In the genomic region with DNA sequence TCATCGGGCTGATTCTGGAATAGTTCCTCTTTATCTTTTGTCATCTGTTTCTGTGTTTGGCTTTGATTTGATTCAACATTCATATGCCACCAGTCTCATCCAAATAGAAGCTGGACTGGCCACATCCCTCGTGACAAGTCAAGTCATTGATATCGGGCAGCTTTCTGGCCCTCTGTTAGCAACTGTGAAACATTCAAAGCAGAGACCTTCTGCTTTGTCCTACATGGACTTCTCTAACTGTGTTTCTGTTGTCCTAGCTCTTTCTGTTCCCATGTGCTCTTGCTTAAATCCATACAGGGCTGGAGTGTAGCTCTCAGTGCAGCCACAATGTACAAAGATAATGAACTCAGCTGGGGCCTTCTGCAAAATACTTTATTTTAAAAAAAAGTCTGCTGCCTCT, we compare ENCODE assay signal across 20 cellular contexts.
A peak's percentile ranks its signal among the peaks of the same experiment; 100 is the strongest.
DNase-seq lines count a peak whose midpoint lies in the region; ATAC-seq, FAIRE-seq and TF ChIP-seq lines count a peak whose summit lies in the region.
"Had no signal": no experiment of that assay in that cellular context is flagged by ENCODE, and none has a peak within 500 bp of the region (broad histone marks: within the 10 kb centered on the region; RNA-seq: fewer than 3 reads in every experiment).

No MANE protein-coding gene starts in this region.

- no TSS peak for BruUV-seq in OCI-LY7 (replicated peaks; lab: Mats Ljungman, UMichigan)

- H2BK15ac ChIP-seq in mesendoderm (replicated peaks; ENCODE audit: low read depth) = no peak overlapping the region

- no peak overlapping the region for H4K5ac ChIP-seq in mesendoderm (ENCODE audit: low read length)

- TF ChIP-seq CTCF in transverse colon (IDR thresholded peaks at IDR 0.05) (no peak), OCI-LY7 (conservative IDR thresholded peaks at IDR 0.05; ENCODE audit: low read length) (no peak)

- POLR2A ChIA-PET in OCI-LY7 (lab: Charles Lee) = interaction anchor here (0.6 kb wide), 1 partner anchor 159 kb away, joined by 3 read pairs; no protein-coding TSS in a partner anchor

- H3K27me3 ChIP-seq in right cardiac atrium (ENCODE audit: control insufficient read depth, insufficient read depth) = no peaks in the 10 kb centered on the region
- H3K27me3 ChIP-seq in transverse colon = no peaks in the 10 kb centered on the region
- H3K27me3 ChIP-seq in mesendoderm (ENCODE audit: insufficient read depth, low read length, poor library complexity) = no peaks in the 10 kb centered on the region
- H3K27me3 ChIP-seq: BLaER1 treated with 17β-estradiol and CSF1 and Interleukin-3, amounts not matched to agents 10 nM and 100 nM; Peyer's patch had no signal

- DNase-seq in left ventricle myocardium superior = no peak
- no peak for DNase-seq in right cardiac atrium
- DNase-seq in midbrain (lab: John Stamatoyannopoulos, UW) = peak; percentile 2
- DNase-seq in transverse colon = no peak
- DNase-seq in OCI-LY7 (ENCODE audit: low spot score) = no peak
- DNase-seq in mesendoderm = no peak
- DNase-seq: NCI-H1436, NCI-H2081, NCI-H446 treated with DMSO at 0.1 percent for 48 hours, Peyer's patch had no signal

- H2BK120ac ChIP-seq in mesendoderm (ENCODE audit: low read depth, low read length) = no peak overlapping the region

- no peak for TF ChIP-seq EP300 in transverse colon (IDR thresholded peaks at IDR 0.05; ENCODE audit: low read depth)

- H3K4me1 ChIP-seq in right cardiac atrium (ENCODE audit: control insufficient read depth, insufficient read depth, low read length) (no peaks in the 10 kb centered on the region), transverse colon (no peaks in the 10 kb centered on the region), OCI-LY7 (ENCODE audit: insufficient read depth, low read length, poor library complexity, severe bottlenecking) (no peaks in the 10 kb centered on the region), mesendoderm (ENCODE audit: control insufficient read depth, low read depth, low read length) (no peaks in the 10 kb centered on the region)
- H3K4me1 ChIP-seq: Peyer's patch had no signal

- H2AK5ac ChIP-seq in mesendoderm (ENCODE audit: low read length) = no peak overlapping the region

- no peak for TF ChIP-seq POLR2A in transverse colon (IDR thresholded peaks at IDR 0.05)

- no peak overlapping the region for H4K8ac ChIP-seq in mesendoderm (ENCODE audit: low read depth, low read length)

- H3K9me3 ChIP-seq in right cardiac atrium (ENCODE audit: control insufficient read depth, low read length) (no peaks in the 10 kb centered on the region), transverse colon (no peaks in the 10 kb centered on the region), OCI-LY7 (ENCODE audit: low read length) (no peaks in the 10 kb centered on the region)
- H3K9me3 ChIP-seq: Peyer's patch had no signal

- ATAC-seq in left ventricle myocardium superior (peak; percentile 54), right cardiac atrium (no peak), HG03095 (IDR thresholded peaks at IDR 0.05; ENCODE audit: unreplicated experiment) (no peak)

- H3K79me2 ChIP-seq in OCI-LY7 (ENCODE audit: insufficient read depth, low read depth, low read length) (no peaks in the 10 kb centered on the region), mesendoderm (ENCODE audit: control insufficient read depth, insufficient read depth, low read length) (no peaks in the 10 kb centered on the region)

- H3K27ac ChIP-seq in right cardiac atrium (ENCODE audit: low read length) = no peak overlapping the region
- H3K27ac ChIP-seq in transverse colon = peak overlapping the region in 3 of 4 donors; percentile 17 to 23 (median 20)
- no peak overlapping the region for H3K27ac ChIP-seq in OCI-LY7 (ENCODE audit: low read depth, low read length, poor library complexity, severe bottlenecking)
- H3K27ac ChIP-seq in mesendoderm (ENCODE audit: low read depth, low read length) = no peak overlapping the region
- H3K27ac ChIP-seq: BLaER1 treated with 17β-estradiol and CSF1 and Interleukin-3, amounts not matched to agents 10 nM and 100 nM; HL-60; KMS-11; SK-N-MC had no signal

- no peaks in the 10 kb centered on the region for H4K20me1 ChIP-seq in OCI-LY7 (ENCODE audit: insufficient read depth, low read length)
- H4K20me1 ChIP-seq: BLaER1 treated with 17β-estradiol and CSF1 and Interleukin-3, amounts not matched to agents 10 nM and 100 nM had no signal

- intact Hi-C loops in left ventricle myocardium superior (cut with micrococcal nuclease) (no loop called here), right cardiac atrium (cut with DNase I) (no loop called here), transverse colon (cut with DNase I; ENCODE audit: low total_unique reads) (no loop called here), OCI-LY7 (cut with micrococcal nuclease; ENCODE audit: unreplicated experiment) (no loop called here)

- H3K4me3 ChIP-seq in right cardiac atrium (ENCODE audit: low read length) = no peak overlapping the region
- no peak overlapping the region for H3K4me3 ChIP-seq in transverse colon
- H3K4me3 ChIP-seq in OCI-LY7 (ENCODE audit: low read depth, low read length, poor library complexity, severe bottlenecking) = no peak overlapping the region
- no peak overlapping the region for H3K4me3 ChIP-seq in mesendoderm (ENCODE audit: low read length)
- H3K4me3 ChIP-seq: BLaER1 treated with 17β-estradiol and CSF1 and Interleukin-3, amounts not matched to agents 10 nM and 100 nM; Peyer's patch; SK-N-MC had no signal

- H3K36me3 ChIP-seq in transverse colon = no peaks in the 10 kb centered on the region
- no peaks in the 10 kb centered on the region for H3K36me3 ChIP-seq in OCI-LY7 (ENCODE audit: insufficient read depth, low read length)
- H3K36me3 ChIP-seq in mesendoderm (ENCODE audit: control insufficient read depth, insufficient read depth, low read length) = no peaks in the 10 kb centered on the region
- H3K36me3 ChIP-seq: BLaER1 treated with 17β-estradiol and CSF1 and Interleukin-3, amounts not matched to agents 10 nM and 100 nM; Peyer's patch had no signal

- H3K23ac ChIP-seq in mesendoderm (ENCODE audit: low read length) = no peak overlapping the region

- no peak overlapping the region for H3K18ac ChIP-seq in mesendoderm (ENCODE audit: low read length)

- no peak overlapping the region for H2BK5ac ChIP-seq in mesendoderm (ENCODE audit: low read length)

- H3K9ac ChIP-seq in mesendoderm (ENCODE audit: low read length) = no peak overlapping the region
- H3K9ac ChIP-seq: BLaER1 treated with 17β-estradiol and CSF1 and Interleukin-3, amounts not matched to agents 10 nM and 100 nM; KMS-11 had no signal

- CTCF ChIA-PET in OCI-LY7 (lab: Charles Lee; ENCODE audit: unreplicated experiment) = no interaction called here

- H3K4me2 ChIP-seq in OCI-LY7 (ENCODE audit: low read length) (no peak overlapping the region), mesendoderm (ENCODE audit: low read length) (no peak overlapping the region)
- H3K4me2 ChIP-seq: KMS-11 had no signal

- H3K56ac ChIP-seq in mesendoderm (ENCODE audit: low read length) = no peak overlapping the region

- no peak overlapping the region for H3K4ac ChIP-seq in mesendoderm (ENCODE audit: low read depth, low read length)

- no peaks in the 10 kb centered on the region for H3K9me2 ChIP-seq in OCI-LY7 (ENCODE audit: insufficient read depth, low read length)

- 42% methylated on average over 3 of the region's 3 CpGs for WGBS in right cardiac atrium
- 72% methylated on average over 3 of the region's 3 CpGs; no CpG with 5 or more reads in 1 of the 2 donors for WGBS in transverse colon (ENCODE audit: low coverage in 1 of 2), 2 donors
- WGBS in mesendoderm (ENCODE audit: extremely low coverage, insufficient coverage, low lambda C conversion rate) = no CpG with 5 or more reads among the region's 3 CpGs

- peak; percentile 65 for FAIRE-seq in colon (lab: Jason Lieb, UNC)
- FAIRE-seq: D721Med, GM12892, GM18507, H54 had no signal

- in situ Hi-C loops in transverse colon (cut with MboI; ENCODE audit: low pct_ligation_motif_present in 1 of 4, low pct_unique_long_range_greater_than_20kb in 1 of 4, low sequenced_read_pairs in 3 of 4) = no loop called here

- H2AFZ ChIP-seq in OCI-LY7 (ENCODE audit: low read length) = no peak overlapping the region

- no peaks in the 10 kb centered on the region for H3K79me1 ChIP-seq in mesendoderm (ENCODE audit: low read length)

Comparison
In these comparisons a context has a peak if more than half of its experiments do, and no peak if none do; other contexts are left out.
1. H3K27ac ChIP-seq: peak in transverse colon (3 of 4); none in right cardiac atrium (single experiment), OCI-LY7 (single experiment) and mesendoderm (single experiment).